In the genomic region with DNA sequence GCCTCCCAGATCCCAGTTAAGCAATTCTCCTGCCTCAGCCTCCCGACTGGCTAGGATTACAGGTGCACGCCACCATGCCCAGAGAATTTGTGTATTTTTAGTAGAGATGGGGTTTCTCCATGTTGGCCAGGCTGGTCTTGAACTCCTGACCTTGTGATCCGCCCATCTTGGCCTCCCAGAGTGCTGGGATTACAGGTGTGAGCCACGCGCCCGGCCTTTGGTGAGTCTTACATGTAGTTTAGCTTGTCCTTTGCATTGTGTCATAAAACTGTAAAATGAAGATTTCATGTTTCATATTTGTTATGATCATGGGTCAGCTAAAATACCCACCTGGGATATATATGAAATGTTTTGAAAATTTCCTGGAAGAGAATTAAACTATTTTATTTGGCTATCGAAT, we compare ENCODE assay signal across 16 cellular contexts.
"Had no signal": no experiment of that assay in that cellular context is flagged by ENCODE, and none has a peak within 500 bp of the region (broad histone marks: within the 10 kb centered on the region; RNA-seq: fewer than 3 reads in every experiment).

No MANE protein-coding gene starts in this region.

- H3K27me3 ChIP-seq: gastrocnemius medialis, heart right ventricle, upper lobe of right lung had no signal

- ATAC-seq: gastrocnemius medialis, left colon, T-cell, upper lobe of right lung had no signal

- H3K27ac ChIP-seq: parathyroid adenoma, upper lobe of right lung had no signal

- H3K4me1 ChIP-seq: parathyroid adenoma had no signal

- H3K9me3 ChIP-seq: gastrocnemius medialis, heart right ventricle, upper lobe of right lung had no signal

- H3K4me3 ChIP-seq: gastrocnemius medialis, heart right ventricle, skin epidermis, upper lobe of right lung had no signal

- H3K9ac ChIP-seq: parathyroid adenoma had no signal

- DNase-seq: activated CD4-positive, alpha-beta T cell treated with anti-CD3 and anti-CD28 coated beads, Interleukin-2, amount 50 U/mL, for 4 hours; activated CD4-positive, CD25-positive, alpha-beta regulatory T cell treated with anti-CD3 and anti-CD28 coated beads, Interleukin-2, amount 50 U/mL, for 72 hours; activated naive CD4-positive, alpha-beta T cell treated with anti-CD3 and anti-CD28 coated beads, Interleukin-2, amount 10 ng/mL, durations not matched to agents 7 days and 5 days; activated T-cell treated with anti-CD3 and anti-CD28 coated beads, Interleukin-2, amount 50 U/mL, for 1 hour; effector memory CD4-positive, alpha-beta T cell; gastrocnemius medialis; heart right ventricle; left colon; naive B cell; stimulated activated CD4-positive, alpha-beta T cell treated with anti-CD3 and anti-CD28 coated beads, Interleukin-4, amount 100 ng/mL, for 24 hours; stimulated activated naive CD4-positive, alpha-beta T cell treated with Interleukin-2 at 50 U/mL for 16 hours; T-cell; T-helper 9 cell; upper lobe of right lung had no signal
